In genomic region chr5:134003064-134003956, GRCh38 we compare ENCODE assay signal across 8 cellular contexts. TPM values are rescaled to one million over a fixed set of nuclear protein-coding genes. Genes with fewer than 3 reads are reported as not detected.
A peak's percentile ranks its signal among the peaks of the same experiment; 100 is the strongest.
DNase-seq lines count a peak whose midpoint lies in the region; ATAC-seq and TF ChIP-seq lines count a peak whose summit lies in the region.

No MANE protein-coding gene starts in this region.

- H3K9me3 ChIP-seq in iPS-15b (ENCODE audit: control insufficient read depth, insufficient read depth, low read length), result no peaks in the 10 kb centered on the region

- peaks cover 33 to 38% (median 36%) of the 10 kb centered on the region in 3 donors for H3K4me1 Mint-ChIP-seq in IgD-negative memory B cell

- peak overlapping the region; percentile 77 for H3K9ac ChIP-seq in iPS-15b (ENCODE audit: low read depth, low read length)

- H3K4me3 Mint-ChIP-seq in IgD-negative memory B cell, result peak overlapping the region; percentile 87 to 96 (median 96)

- H3K36me3 Mint-ChIP-seq in IgD-negative memory B cell, result no peaks in the 10 kb centered on the region

- H3K4me3 ChIP-seq in iPS-15b (ENCODE audit: low read depth, low read length), result peak overlapping the region; percentile 85

- in situ Hi-C loops in GM18951 (cut with MboI; ENCODE audit: low sequenced_read_pairs, unreplicated experiment), result no loop called here

- peaks cover 8% of the 10 kb centered on the region for H3K36me3 ChIP-seq in iPS-15b (ENCODE audit: control insufficient read depth, insufficient read depth, low read length)

- no peaks in the 10 kb centered on the region for H3K27me3 Mint-ChIP-seq in IgD-negative memory B cell

- DNase-seq in activated naive CD4-positive, alpha-beta T cell treated with anti-CD3 and anti-CD28 coated beads, Interleukin-2, amount 50 U/mL, for 16 hours, result peak; percentile 64
- DNase-seq in stimulated activated CD4-positive, alpha-beta T cell treated with anti-CD3 and anti-CD28 coated beads, Interleukin-2, amount 100 ng/mL, for 48 hours, result peak; percentile 12 to 31
- no peak for DNase-seq in dedifferentiated amniotic fluid mesenchymal stem cell (ENCODE audit: extremely low spot score)
- DNase-seq in NCI-H345 (lab: John Stamatoyannopoulos, UW), result no peak

- TF ChIP-seq POLR2A in GM18951 (IDR thresholded peaks at IDR 0.05; ENCODE audit: extremely low read depth, insufficient read depth, insufficient read length), result peak; percentile 2

- no peaks in the 10 kb centered on the region for H3K27me3 ChIP-seq in iPS-15b (ENCODE audit: control insufficient read depth, insufficient read depth, low read length)

- ATAC-seq in HG03439 (IDR thresholded peaks at IDR 0.05; ENCODE audit: unreplicated experiment), result no peak

- H3K9me3 Mint-ChIP-seq in IgD-negative memory B cell, result no peaks in the 10 kb centered on the region

- H3K27ac Mint-ChIP-seq in IgD-negative memory B cell, result peak overlapping the region; percentile 91 to 97 (median 91)

- peaks cover 14% of the 10 kb centered on the region for H3K4me1 ChIP-seq in iPS-15b (ENCODE audit: control insufficient read depth, insufficient read depth, low read length)

RNA-seq across cellular contexts. Expression of gene VDAC1, which starts 1.5 kb away (rescaled TPM):
- 90.0 TPM for polyA plus RNA-seq in IgD-negative memory B cell

RNA-seq across cellular contexts. Expression of gene C5orf15, which starts 34.9 kb away (rescaled TPM):
- 25.5 TPM for polyA plus RNA-seq in IgD-negative memory B cell

Comparison
In these comparisons a context has a peak if more than half of its experiments do, and no peak if none do; other contexts are left out.
1. DNase-seq: peak in activated naive CD4-positive, alpha-beta T cell treated with anti-CD3 and anti-CD28 coated beads, Interleukin-2, amount 50 U/mL, for 16 hours (single experiment) and stimulated activated CD4-positive, alpha-beta T cell treated with anti-CD3 and anti-CD28 coated beads, Interleukin-2, amount 100 ng/mL, for 48 hours (2 of 2); none in dedifferentiated amniotic fluid mesenchymal stem cell (single experiment) and NCI-H345 (single experiment).